27 cellular contexts compared by ENCODE assay signal in genomic region chr21:26199471-26199870, GRCh38. TPM values are rescaled to one million over a fixed set of nuclear protein-coding genes. Genes with fewer than 3 reads are reported as not detected.
DNase-seq lines count a peak whose midpoint lies in the region; ATAC-seq and TF ChIP-seq lines count a peak whose summit lies in the region.
"Had no signal": no experiment of that assay in that cellular context is flagged by ENCODE, and none has a peak within 500 bp of the region (broad histone marks: within the 10 kb centered on the region; RNA-seq: fewer than 3 reads in every experiment).

No MANE protein-coding gene starts in this region.

- no peaks in the 10 kb centered on the region for H3K4me1 ChIP-seq in IMR-90 (ENCODE audit: control insufficient read depth, insufficient read depth, low read length)
- H3K4me1 ChIP-seq: A549, pancreas, Peyer's patch had no signal

- peak overlapping the region; percentile 9; the same call in 1 of the 3 replicates for H2BK15ac ChIP-seq in IMR-90 (ENCODE audit: low read depth, low read length)

- no peak overlapping the region; the same call in 1 of the 2 replicates for H4K91ac ChIP-seq in IMR-90 (ENCODE audit: insufficient read depth, low read depth, low read length)

- no peak overlapping the region for H3K4me3 ChIP-seq in IMR-90 (ENCODE audit: insufficient read depth, low read depth, low read length)
- H3K4me3 ChIP-seq: A549, pancreas, Peyer's patch had no signal

- no peaks in the 10 kb centered on the region for H3K9me1 ChIP-seq in IMR-90 (ENCODE audit: insufficient read depth, low read length)

- H2BK20ac ChIP-seq in IMR-90 (ENCODE audit: low read depth, low read length) = no peak overlapping the region

- H3K9me3 Mint-ChIP-seq in stimulated activated naive B cell treated with anti-CD40 and anti-IgM and Interleukin-4, amounts not matched to agents 10 μg/mL and 1 μg/mL and 100 μg/mL, for 72 hours = no peaks in the 10 kb centered on the region
- H3K9me3 Mint-ChIP-seq: activated naive CD8-positive, alpha-beta T cell treated with anti-CD3 and anti-CD28 coated beads for 36 hours; activated T-helper 17 cell treated with anti-CD3 and anti-CD28 coated beads, Interleukin-2, amount 50 U/mL, for 72 hours; CD4-positive, alpha-beta T cell; central memory CD8-positive, alpha-beta T cell; memory B cell had no signal

- H3K27me3 Mint-ChIP-seq in stimulated activated naive B cell treated with anti-CD40 and anti-IgM and Interleukin-4, amounts not matched to agents 10 μg/mL and 1 μg/mL and 100 μg/mL, for 72 hours = no peaks in the 10 kb centered on the region
- H3K27me3 Mint-ChIP-seq: activated CD8-positive, alpha-beta memory T cell treated with anti-CD3 and anti-CD28 coated beads, Interleukin-2, amount 10 ng/mL, durations not matched to agents 7 days and 5 days; activated naive CD8-positive, alpha-beta T cell treated with anti-CD3 and anti-CD28 coated beads for 36 hours; activated T-helper 17 cell treated with anti-CD3 and anti-CD28 coated beads, Interleukin-2, amount 50 U/mL, for 72 hours; CD4-positive, alpha-beta T cell; central memory CD8-positive, alpha-beta T cell; memory B cell had no signal

- H3K9ac ChIP-seq in IMR-90 (ENCODE audit: low read depth, low read length) = peak overlapping the region; percentile 32; the same call in 1 of the 2 replicates
- H3K9ac ChIP-seq: KMS-11 had no signal

- H3K79me1 ChIP-seq in IMR-90 (ENCODE audit: low read depth in 1 of 2, low read length in 2 of 2) = no peaks in the 10 kb centered on the region

- DNase-seq in AG08396 (ENCODE audit: low spot score) (peak; percentile 41), IMR-90 (peak; percentile 82), dedifferentiated amniotic fluid mesenchymal stem cell (ENCODE audit: extremely low spot score) (peak; percentile 47), iris pigment epithelial cell (ENCODE audit: low read depth) (peak; percentile 69)
- DNase-seq in stimulated activated naive B cell treated with anti-CD40 and anti-IgM and Interleukin-4, amounts not matched to agents 10 μg/mL and 1 μg/mL and 100 μg/mL, for 72 hours = no peak
- DNase-seq: activated CD8-positive, alpha-beta memory T cell treated with anti-CD3 and anti-CD28 coated beads, Interleukin-2, amount 10 ng/mL, durations not matched to agents 7 days and 5 days; activated naive CD8-positive, alpha-beta T cell treated with anti-CD3 and anti-CD28 coated beads for 36 hours; CD4-positive, alpha-beta T cell; effector CD8-positive, alpha-beta T cell; foreskin melanocyte; natural killer cell; NCI-H2029 treated with DMSO at 0.1 percent for 48 hours; NCI-H446; NK-92 treated with Interleukin-12 subunit alpha and Interleukin-12 subunit beta, amount 100 ng/mL, for 24 hours; pancreas; Peyer's patch had no signal

- no peak overlapping the region for H3K23ac ChIP-seq in IMR-90 (ENCODE audit: low read depth, low read length)

- no peak overlapping the region for H3K4me3 Mint-ChIP-seq in stimulated activated naive B cell treated with anti-CD40 and anti-IgM and Interleukin-4, amounts not matched to agents 10 μg/mL and 1 μg/mL and 100 μg/mL, for 72 hours
- H3K4me3 Mint-ChIP-seq: activated CD8-positive, alpha-beta memory T cell treated with anti-CD3 and anti-CD28 coated beads, Interleukin-2, amount 10 ng/mL, durations not matched to agents 7 days and 5 days; activated naive CD8-positive, alpha-beta T cell treated with anti-CD3 and anti-CD28 coated beads for 36 hours; activated T-helper 17 cell treated with anti-CD3 and anti-CD28 coated beads, Interleukin-2, amount 50 U/mL, for 72 hours; CD4-positive, alpha-beta T cell; central memory CD8-positive, alpha-beta T cell; memory B cell; natural killer cell had no signal

- no TSS peak for BruUV-seq in IMR-90 (replicated peaks; lab: Mats Ljungman, UMichigan)

- peak overlapping the region; percentile 18; the same call in 1 of the 2 replicates for H3K4me2 ChIP-seq in IMR-90 (ENCODE audit: low read depth, low read length)
- H3K4me2 ChIP-seq: A549, KMS-11 had no signal

- no peak overlapping the region for H4K5ac ChIP-seq in IMR-90 (ENCODE audit: low read depth, low read length)

- in situ Hi-C loops in IMR-90 (cut with MboI; ENCODE audit: low sequenced_read_pairs) = loop anchor here (25.0 kb wide), 1 partner anchor 587 kb away; the partner anchor contains the start of gene MRPL39

- H3K9me3 ChIP-seq in IMR-90 (ENCODE audit: control insufficient read depth, insufficient read depth, low read length) = no peaks in the 10 kb centered on the region
- H3K9me3 ChIP-seq: A549, pancreas, Peyer's patch had no signal

- no peak overlapping the region for H4K8ac ChIP-seq in IMR-90 (ENCODE audit: low read depth in 2 of 2, low read length in 2 of 2)

- CTCF ChIA-PET in IMR-90 (lab: Yijun Ruan, JAX) = interaction anchor here (0.6 kb wide), 1 partner anchor 122 kb away, joined by 3 read pairs; no protein-coding TSS in a partner anchor

- no peak overlapping the region for H3K56ac ChIP-seq in IMR-90 (ENCODE audit: extremely low read depth, insufficient read depth, low read length)

- H3K4me1 Mint-ChIP-seq in stimulated activated naive B cell treated with anti-CD40 and anti-IgM and Interleukin-4, amounts not matched to agents 10 μg/mL and 1 μg/mL and 100 μg/mL, for 72 hours = no peaks in the 10 kb centered on the region
- H3K4me1 Mint-ChIP-seq: activated CD8-positive, alpha-beta memory T cell treated with anti-CD3 and anti-CD28 coated beads, Interleukin-2, amount 10 ng/mL, durations not matched to agents 7 days and 5 days; activated naive CD8-positive, alpha-beta T cell treated with anti-CD3 and anti-CD28 coated beads for 36 hours; activated T-helper 17 cell treated with anti-CD3 and anti-CD28 coated beads, Interleukin-2, amount 50 U/mL, for 72 hours; central memory CD8-positive, alpha-beta T cell; natural killer cell had no signal

- no peak for TF ChIP-seq CTCF in IMR-90 (conservative IDR thresholded peaks at IDR 0.05; ENCODE audit: low read depth, low read length)

- H3K14ac ChIP-seq in IMR-90 (replicated peaks; ENCODE audit: low read depth, low read length) = no peak overlapping the region

- no peak overlapping the region for H3K27ac Mint-ChIP-seq in stimulated activated naive B cell treated with anti-CD40 and anti-IgM and Interleukin-4, amounts not matched to agents 10 μg/mL and 1 μg/mL and 100 μg/mL, for 72 hours
- H3K27ac Mint-ChIP-seq: activated CD8-positive, alpha-beta memory T cell treated with anti-CD3 and anti-CD28 coated beads, Interleukin-2, amount 10 ng/mL, durations not matched to agents 7 days and 5 days; activated naive CD8-positive, alpha-beta T cell treated with anti-CD3 and anti-CD28 coated beads for 36 hours; activated T-helper 17 cell treated with anti-CD3 and anti-CD28 coated beads, Interleukin-2, amount 50 U/mL, for 72 hours; CD4-positive, alpha-beta T cell; memory B cell; natural killer cell had no signal

- H3K4ac ChIP-seq in IMR-90 (ENCODE audit: low read depth, low read length) = no peak overlapping the region

- H2AK5ac ChIP-seq in IMR-90 (ENCODE audit: low read depth, low read length) = no peak overlapping the region

- no peaks in the 10 kb centered on the region for H3K36me3 Mint-ChIP-seq in stimulated activated naive B cell treated with anti-CD40 and anti-IgM and Interleukin-4, amounts not matched to agents 10 μg/mL and 1 μg/mL and 100 μg/mL, for 72 hours
- H3K36me3 Mint-ChIP-seq: activated CD8-positive, alpha-beta memory T cell treated with anti-CD3 and anti-CD28 coated beads, Interleukin-2, amount 10 ng/mL, durations not matched to agents 7 days and 5 days; activated naive CD8-positive, alpha-beta T cell treated with anti-CD3 and anti-CD28 coated beads for 36 hours; memory B cell; natural killer cell had no signal

- POLR2A ChIA-PET in IMR-90 (lab: Charles Lee; ENCODE audit: unreplicated experiment) = no interaction called here

- WGBS in IMR-90 (ENCODE audit: extremely low coverage in 2 of 2, insufficient read length in 1 of 2), 2 experiments = 0% methylated on average over 1 of the region's 4 CpGs; no CpG with 5 or more reads in 1 of the 2 experiments

- no peak overlapping the region for H3K18ac ChIP-seq in IMR-90 (ENCODE audit: low read depth, low read length)

- intact Hi-C loops in IMR-90 (cut with micrococcal nuclease) = no loop called here

- TF ChIP-seq RAD21 in IMR-90 (IDR thresholded peaks at IDR 0.05; ENCODE audit: low read length) = no peak

- no peaks in the 10 kb centered on the region for H3K36me3 ChIP-seq in IMR-90 (ENCODE audit: control insufficient read depth, insufficient read depth, low read length)
- H3K36me3 ChIP-seq: pancreas, Peyer's patch had no signal

- peak; percentile 94 for ATAC-seq in IMR-90 (ENCODE audit: low read depth)
- ATAC-seq in HG03439 (IDR thresholded peaks at IDR 0.05; ENCODE audit: unreplicated experiment) = no peak
- no peak for ATAC-seq in GM21423 (IDR thresholded peaks at IDR 0.05; ENCODE audit: unreplicated experiment)
- ATAC-seq in stimulated activated naive B cell treated with anti-CD40 and anti-IgM and Interleukin-4, amounts not matched to agents 10 μg/mL and 1 μg/mL and 100 μg/mL, for 72 hours (replicated peaks) = no peak
- no peak for ATAC-seq in HG02571 (IDR thresholded peaks at IDR 0.05; ENCODE audit: unreplicated experiment)
- ATAC-seq: A549; activated CD4-positive, CD25-positive, alpha-beta regulatory T cell treated with anti-CD3 and anti-CD28 coated beads, Interleukin-2, amount 50 U/mL, for 24 hours; activated CD8-positive, alpha-beta memory T cell treated with anti-CD3 and anti-CD28 coated beads, Interleukin-2, amount 10 ng/mL, durations not matched to agents 7 days and 5 days; activated T-helper 17 cell treated with anti-CD3 and anti-CD28 coated beads, Interleukin-2, amount 50 U/mL, for 72 hours; natural killer cell; pancreas; sciatic nerve; SK-N-SH treated with all-trans-retinoic acid at 6 μM for 48 hours had no signal

- TF ChIP-seq POLR2A in IMR-90 (IDR thresholded peaks at IDR 0.05; ENCODE audit: low read depth, low read length) = no peak

- dilution Hi-C loops in IMR-90 (cut with HindIII; ENCODE audit: low sequenced_read_pairs, unreplicated experiment) = no loop called here

- H2AFZ ChIP-seq in IMR-90 (replicated peaks; ENCODE audit: low read length, poor library complexity) = no peak overlapping the region

- H4K20me1 ChIP-seq in IMR-90 (ENCODE audit: insufficient read depth, low read length) = no peaks in the 10 kb centered on the region

- H2AK9ac ChIP-seq in IMR-90 (replicated peaks; ENCODE audit: low read depth, low read length, poor library complexity) = no peak overlapping the region

- H2BK120ac ChIP-seq in IMR-90 (ENCODE audit: low read depth, low read length) = peak overlapping the region; percentile 25; the same call in 1 of the 2 replicates

- peak overlapping the region; percentile 69 for H3K27ac ChIP-seq in IMR-90 (ENCODE audit: insufficient read depth, low read length)
- H3K27ac ChIP-seq: A549, KMS-11, pancreas, Peyer's patch had no signal

- H2BK5ac ChIP-seq in IMR-90 (ENCODE audit: low read depth, low read length, poor library complexity, severe bottlenecking) = peak overlapping the region; percentile 73

- H3K27me3 ChIP-seq in IMR-90 (ENCODE audit: control insufficient read depth, insufficient read depth, low read length) = no peaks in the 10 kb centered on the region
- H3K27me3 ChIP-seq: pancreas, Peyer's patch had no signal

RNA-seq across cellular contexts. Expression of gene APP, which starts 28.9 kb away (rescaled TPM):
- 191 and 196 TPM in 2 replicates for total RNA-seq in IMR-90 (2012; rRNA removed)
- polyA plus RNA-seq in IMR-90 (2012; rRNA removed) = 503 and 530 TPM in 2 replicates
- polyA plus RNA-seq in IMR-90 (2012; cell fraction: cytosol; rRNA removed) = 488 and 558 TPM in 2 replicates
- polyA plus RNA-seq in IMR-90 (2012; cell fraction: nucleus; rRNA removed; ENCODE audit: low replicate concordance) = 167 and 391 TPM in 2 replicates
